Comparison of ENCODE assay signal across 1 cellular context in the genomic region with DNA sequence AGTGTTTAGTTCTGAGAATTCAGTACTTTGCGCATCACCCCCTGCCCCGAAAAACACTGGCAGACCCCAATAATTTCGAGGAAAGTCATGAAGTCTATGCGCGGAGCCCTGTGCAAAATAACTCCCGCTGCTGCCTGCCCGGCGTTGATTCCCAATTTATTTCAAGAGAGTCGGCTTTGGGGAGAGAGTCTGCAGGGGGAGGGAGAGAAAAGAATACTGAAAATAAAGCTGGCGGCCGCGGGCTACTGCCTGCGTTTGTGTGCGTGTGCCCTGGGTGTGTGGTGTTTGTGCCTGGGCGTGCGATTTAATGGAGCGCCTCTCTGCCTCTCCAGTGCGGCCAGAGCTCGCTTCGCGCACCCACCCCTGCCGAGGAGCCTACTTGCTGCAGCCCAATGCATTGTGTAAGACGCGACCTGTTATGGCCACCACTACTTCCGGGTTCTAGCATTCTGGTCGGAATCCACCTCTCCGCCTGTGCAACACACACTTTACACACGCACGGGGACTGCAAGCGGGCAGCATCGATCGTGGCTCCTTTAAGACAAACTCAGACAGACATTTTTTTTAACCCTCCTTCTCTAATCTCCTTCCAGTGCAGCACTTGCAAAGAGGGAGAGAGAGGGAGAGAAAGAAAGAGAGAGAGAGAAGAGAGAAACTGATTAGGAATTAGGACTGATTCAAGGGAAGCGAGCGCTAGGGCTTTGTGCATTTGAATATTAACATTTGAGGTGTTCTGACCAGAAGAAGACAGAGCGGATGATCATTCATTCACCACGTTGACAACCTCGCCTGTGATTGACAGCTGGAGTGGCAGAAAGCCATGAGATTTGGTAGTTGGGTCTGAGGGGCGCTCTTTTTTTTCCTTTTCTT.
TF ChIP-seq lines count a peak whose summit lies in the region.

TSS of gene MEIS1 (plus strand) at position 447 of the 870 bp plus-strand sequence. CDS start 732 bp downstream, outside the sequence.

TF ChIP-seq in SK-N-SH, 30 proteins besides CTCF, POLR2A, EP300 and RAD21 (continued from another document):
- TF ChIP-seq, protein P1, sequence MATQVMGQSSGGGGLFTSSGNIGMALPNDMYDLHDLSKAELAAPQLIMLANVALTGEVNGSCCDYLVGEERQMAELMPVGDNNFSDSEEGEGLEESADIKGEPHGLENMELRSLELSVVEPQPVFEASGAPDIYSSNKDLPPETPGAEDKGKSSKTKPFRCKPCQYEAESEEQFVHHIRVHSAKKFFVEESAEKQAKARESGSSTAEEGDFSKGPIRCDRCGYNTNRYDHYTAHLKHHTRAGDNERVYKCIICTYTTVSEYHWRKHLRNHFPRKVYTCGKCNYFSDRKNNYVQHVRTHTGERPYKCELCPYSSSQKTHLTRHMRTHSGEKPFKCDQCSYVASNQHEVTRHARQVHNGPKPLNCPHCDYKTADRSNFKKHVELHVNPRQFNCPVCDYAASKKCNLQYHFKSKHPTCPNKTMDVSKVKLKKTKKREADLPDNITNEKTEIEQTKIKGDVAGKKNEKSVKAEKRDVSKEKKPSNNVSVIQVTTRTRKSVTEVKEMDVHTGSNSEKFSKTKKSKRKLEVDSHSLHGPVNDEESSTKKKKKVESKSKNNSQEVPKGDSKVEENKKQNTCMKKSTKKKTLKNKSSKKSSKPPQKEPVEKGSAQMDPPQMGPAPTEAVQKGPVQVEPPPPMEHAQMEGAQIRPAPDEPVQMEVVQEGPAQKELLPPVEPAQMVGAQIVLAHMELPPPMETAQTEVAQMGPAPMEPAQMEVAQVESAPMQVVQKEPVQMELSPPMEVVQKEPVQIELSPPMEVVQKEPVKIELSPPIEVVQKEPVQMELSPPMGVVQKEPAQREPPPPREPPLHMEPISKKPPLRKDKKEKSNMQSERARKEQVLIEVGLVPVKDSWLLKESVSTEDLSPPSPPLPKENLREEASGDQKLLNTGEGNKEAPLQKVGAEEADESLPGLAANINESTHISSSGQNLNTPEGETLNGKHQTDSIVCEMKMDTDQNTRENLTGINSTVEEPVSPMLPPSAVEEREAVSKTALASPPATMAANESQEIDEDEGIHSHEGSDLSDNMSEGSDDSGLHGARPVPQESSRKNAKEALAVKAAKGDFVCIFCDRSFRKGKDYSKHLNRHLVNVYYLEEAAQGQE (IDR thresholded peaks at IDR 0.05; ENCODE audit: low read depth, low read length): peak; percentile 76; the same call in 1 of the 2 replicates
- no peak for TF ChIP-seq NFIC (IDR thresholded peaks at IDR 0.05; ENCODE audit: borderline replicate concordance)
- TF ChIP-seq, protein P2, sequence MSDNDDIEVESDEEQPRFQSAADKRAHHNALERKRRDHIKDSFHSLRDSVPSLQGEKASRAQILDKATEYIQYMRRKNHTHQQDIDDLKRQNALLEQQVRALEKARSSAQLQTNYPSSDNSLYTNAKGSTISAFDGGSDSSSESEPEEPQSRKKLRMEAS (IDR thresholded peaks at IDR 0.05; ENCODE audit: low read depth): peak; percentile 68; the same call in 1 of the 2 replicates
- no peak for TF ChIP-seq FOXM1 (IDR thresholded peaks at IDR 0.05; ENCODE audit: low read depth)
- no peak for TF ChIP-seq TCF12 (IDR thresholded peaks at IDR 0.05)
- no peak for TF ChIP-seq NRF1 (IDR thresholded peaks at IDR 0.05; ENCODE audit: low read depth, low read length)
- no peak for TF ChIP-seq RFX5 (IDR thresholded peaks at IDR 0.05; ENCODE audit: low read length)
- TF ChIP-seq, protein P3, sequence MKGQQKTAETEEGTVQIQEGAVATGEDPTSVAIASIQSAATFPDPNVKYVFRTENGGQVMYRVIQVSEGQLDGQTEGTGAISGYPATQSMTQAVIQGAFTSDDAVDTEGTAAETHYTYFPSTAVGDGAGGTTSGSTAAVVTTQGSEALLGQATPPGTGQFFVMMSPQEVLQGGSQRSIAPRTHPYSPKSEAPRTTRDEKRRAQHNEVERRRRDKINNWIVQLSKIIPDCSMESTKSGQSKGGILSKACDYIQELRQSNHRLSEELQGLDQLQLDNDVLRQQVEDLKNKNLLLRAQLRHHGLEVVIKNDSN (IDR thresholded peaks at IDR 0.05; ENCODE audit: borderline replicate concordance, low read depth): no peak
- TF ChIP-seq SIN3A (IDR thresholded peaks at IDR 0.05; ENCODE audit: borderline replicate concordance, low read depth, low read length): peak; percentile 93; the same call in 1 of the 2 replicates
- no peak for TF ChIP-seq TEAD4 (IDR thresholded peaks at IDR 0.05; ENCODE audit: borderline replicate concordance, insufficient read depth)
- no peak for TF ChIP-seq MEF2A (IDR thresholded peaks at IDR 0.05; ENCODE audit: borderline replicate concordance, low read depth)
- peak; percentile 93 for TF ChIP-seq PBX3 (IDR thresholded peaks at IDR 0.05)
- no peak for TF ChIP-seq ZBTB33 (IDR thresholded peaks at IDR 0.05; ENCODE audit: borderline replicate concordance, low read depth)
- TF ChIP-seq JUND (IDR thresholded peaks at IDR 0.05): no peak
- peak; percentile 98 for TF ChIP-seq ELF1 (IDR thresholded peaks at IDR 0.05)
- TF ChIP-seq FOSL2 (IDR thresholded peaks at IDR 0.05; ENCODE audit: borderline replicate concordance, low read depth): no peak
- TF ChIP-seq FOXJ3 (CRISPR knock-in tag; IDR thresholded peaks at IDR 0.05): peak; percentile 73
- TF ChIP-seq GABPA (IDR thresholded peaks at IDR 0.05; ENCODE audit: low read depth): peak; percentile 66
- no peak for TF ChIP-seq IRF3 (IDR thresholded peaks at IDR 0.05; ENCODE audit: low read depth, low read length)
- peak; percentile 83 for TF ChIP-seq YY1 (IDR thresholded peaks at IDR 0.05; ENCODE audit: low read depth)
- TF ChIP-seq CHD2 (IDR thresholded peaks at IDR 0.05; ENCODE audit: low read length, partially characterized antibody): peak; percentile 34
- TF ChIP-seq TAF1 (IDR thresholded peaks at IDR 0.05; ENCODE audit: borderline replicate concordance, low read depth, low read length): peak; percentile 98
- TF ChIP-seq GATA2 (CRISPR knock-in tag; IDR thresholded peaks at IDR 0.05): no peak
- TF ChIP-seq RXRA (IDR thresholded peaks at IDR 0.05; ENCODE audit: borderline replicate concordance, low read depth): no peak
